9 cellular contexts compared by ENCODE assay signal in genomic region chr20:44683263-44684046, GRCh38. TPM values are rescaled to one million over a fixed set of nuclear protein-coding genes. Genes with fewer than 3 reads are reported as not detected.
A peak's percentile ranks its signal among the peaks of the same experiment; 100 is the strongest.
DNase-seq lines count a peak whose midpoint lies in the region; ATAC-seq, FAIRE-seq and TF ChIP-seq lines count a peak whose summit lies in the region.
"Had no signal": no experiment of that assay in that cellular context is flagged by ENCODE, and none has a peak within 500 bp of the region (broad histone marks: within the 10 kb centered on the region; RNA-seq: fewer than 3 reads in every experiment).

No MANE protein-coding gene starts in this region.

- TF ChIP-seq EP300 in K562 (IDR thresholded peaks at IDR 0.05; ENCODE audit: low read length) = no peak
- TF ChIP-seq EP300 in HepG2 (IDR thresholded peaks at IDR 0.05; ENCODE audit: low read depth in 2 of 2, low read length in 2 of 2) = no peak
- TF ChIP-seq EP300 in HepG2 (CRISPR knock-in tag; IDR thresholded peaks at IDR 0.05; ENCODE audit: borderline replicate concordance) = no peak

- CTCF ChIA-PET in K562 (lab: Yijun Ruan, JAX; ENCODE audit: low intra/inter-chr PET ratio) (interaction anchor here (0.9 to 5.8 kb wide), 3 partner anchors 45 to 184 kb away, joined by 7 to 58 read pairs (median 9); no protein-coding TSS in a partner anchor), HepG2 (lab: Yijun Ruan, JAX; ENCODE audit: low intra/inter-chr PET ratio, low total read pairs) (interaction anchor here (4.9 to 6.7 kb wide), 2 partner anchors 51 to 183 kb away, joined by 44 to 170 read pairs; no protein-coding TSS in a partner anchor)

- H3K9me1 ChIP-seq in K562 (ENCODE audit: control insufficient read depth, insufficient read depth, low read length) = no peaks in the 10 kb centered on the region

- TF ChIP-seq POLR2A in K562 (conservative IDR thresholded peaks at IDR 0.05) = no peak
- TF ChIP-seq POLR2A in HepG2 (IDR thresholded peaks at IDR 0.05; ENCODE audit: insufficient read depth in 1 of 2, low read depth in 2 of 2, low read length in 2 of 2) = no peak

- peaks cover 5% of the 10 kb centered on the region in 2 experiments; a peak in 3 of 5 replicates for H3K4me1 ChIP-seq in K562 (replicated peaks in 1 of 2; ENCODE audit: control insufficient read depth in 2 of 2, insufficient read depth in 2 of 2, low read length in 2 of 2)
- H3K4me1 ChIP-seq in HepG2 (ENCODE audit: insufficient read depth, low read length) = peaks cover 15% of the 10 kb centered on the region

- POLR2A ChIA-PET in K562 (lab: Yijun Ruan, JAX) (interaction anchor here (0.5 to 1.4 kb wide), 4 partner anchors 18 to 165 kb away, joined by 3 to 6 read pairs (median 4); no protein-coding TSS in a partner anchor), HepG2 (lab: Yijun Ruan, JAX) (no interaction called here)

- peak; percentile 46 to 78 for TF ChIP-seq RAD21 in K562 (CRISPR knock-in tag; conservative IDR thresholded peaks at IDR 0.05 in 1 of 2, IDR thresholded peaks at IDR 0.05 in 1 of 2)
- TF ChIP-seq RAD21 in HepG2 (CRISPR knock-in tag; IDR thresholded peaks at IDR 0.05) = peak; percentile 52; the same call in 1 of the 2 replicates

- intact Hi-C loops in K562 (cut with micrococcal nuclease) = loop anchor here (2.0 to 5.0 kb wide), 2 partner anchors 73 to 296 kb away; no protein-coding TSS in a partner anchor
- intact Hi-C loops in HepG2 (cut with micrococcal nuclease; ENCODE audit: unreplicated experiment) = loop anchor here (10.0 kb wide), 1 partner anchor 469 kb away; the partner anchor contains the start of gene OSER1

- FAIRE-seq in K562 (lab: Jason Lieb, UNC) (peak; percentile 88), HepG2 (lab: Jason Lieb, UNC) (no peak)

- no peak overlapping the region for H2AFZ ChIP-seq in K562 (ENCODE audit: low read depth, low read length)
- no peak overlapping the region for H2AFZ ChIP-seq in HepG2 (ENCODE audit: low read length)

- WGBS in K562 (ENCODE audit: insufficient coverage, low coverage, missing lambda C conversion rate) = 3% methylated on average over 10 of the region's 10 CpGs
- WGBS in HepG2 (ENCODE audit: low lambda C conversion rate) = 17% methylated on average over 10 of the region's 10 CpGs

- H3K4me3 ChIP-seq in K562 (no peak overlapping the region), HepG2 (replicated peaks in 1 of 3; ENCODE audit: insufficient read depth in 1 of 3, low read depth in 2 of 3, low read length in 3 of 3) (no peak overlapping the region)

- H4K20me1 ChIP-seq in K562 (replicated peaks; ENCODE audit: control insufficient read depth, insufficient read depth, low read length) (no peaks in the 10 kb centered on the region; the same call in 1 of the 2 replicates), HepG2 (ENCODE audit: insufficient read depth, low read length) (no peaks in the 10 kb centered on the region)

- ATAC-seq in K562 (peak; percentile 93), HepG2 (peak; percentile 80), HG03378 (IDR thresholded peaks at IDR 0.05; ENCODE audit: unreplicated experiment) (no peak)

- TF ChIP-seq CTCF in K562 (IDR thresholded peaks at IDR 0.05 in 2 of 3, conservative IDR thresholded peaks at IDR 0.05 in 1 of 3; ENCODE audit: insufficient read depth in 2 of 3, low read depth in 1 of 3, low read length in 3 of 3) (peak; percentile 75 to 77 (median 76)), HepG2 (CRISPR knock-in tag; IDR thresholded peaks at IDR 0.05) (peak; percentile 85)

- DNase-seq in activated gamma-delta T cell treated with Interleukin-2 at 50 U/mL for 16 hours (peak; percentile 57), activated gamma-delta T cell (lab: John Stamatoyannopoulos, UW) (no peak), NAMALWA (ENCODE audit: low spot score) (peak; percentile 84), T-helper 1 cell (peak in 3 of 5 donors; percentile 20 to 51 (median 49)), K562 (ENCODE audit: extremely low read depth in 1 of 4, low spot score in 3 of 4) (peak; percentile 68 to 87 (median 80)), HepG2 (ENCODE audit: low spot score) (peak; percentile 63)
- DNase-seq in stimulated activated CD8-positive, alpha-beta memory T cell treated with anti-CD3 and anti-CD28 coated beads, Interleukin-4, amount 100 ng/mL, for 4 hours (ENCODE audit: low read depth in 2 of 2, low spot score in 1 of 2) = peak; percentile 13 to 17

- no peaks in the 10 kb centered on the region; the same call in 1 of the 2 replicates for H3K9me3 ChIP-seq in K562 (replicated peaks; ENCODE audit: control insufficient read depth, insufficient read depth, low read depth, low read length)
- no peaks in the 10 kb centered on the region for H3K9me3 ChIP-seq in HepG2 (ENCODE audit: low read length)

- H3K9ac ChIP-seq in K562 (ENCODE audit: insufficient read depth in 1 of 2, low read depth in 2 of 2, low read length in 2 of 2) (no peak overlapping the region), HepG2 (ENCODE audit: insufficient read depth, low read depth, low read length) (no peak overlapping the region)

- H3K27ac ChIP-seq in K562 (ENCODE audit: extremely low read depth, low read depth, low read length) = no peak overlapping the region
- no peak overlapping the region for H3K27ac ChIP-seq in HepG2 (ENCODE audit: extremely low read length, insufficient read depth, low read length)

- H3K4me2 ChIP-seq in K562 (ENCODE audit: insufficient read depth, low read length) (no peak overlapping the region), HepG2 (ENCODE audit: low read depth, low read length) (no peak overlapping the region)

- H3K27me3 ChIP-seq in K562 (ENCODE audit: control insufficient read depth in 2 of 2, insufficient read depth in 2 of 2, low read length in 2 of 2) (peaks cover 13 to 14% of the 10 kb centered on the region in 2 experiments; a peak in 4 of 5 replicates), HepG2 (ENCODE audit: control insufficient read depth in 1 of 2, insufficient read depth in 2 of 2, low read length in 2 of 2) (peaks cover 0 to 3% of the 10 kb centered on the region in 2 experiments; a peak in 2 of 5 replicates)

- H3K79me2 ChIP-seq in K562 (ENCODE audit: control insufficient read depth, insufficient read depth, low read length) (no peaks in the 10 kb centered on the region), HepG2 (ENCODE audit: insufficient read depth, low read length) (no peaks in the 10 kb centered on the region)

- H3K36me3 ChIP-seq in K562 (ENCODE audit: control insufficient read depth, insufficient read depth, low read length) (no peaks in the 10 kb centered on the region), HepG2 (replicated peaks in 1 of 2; ENCODE audit: control insufficient read depth in 1 of 2, insufficient read depth in 2 of 2, low read length in 2 of 2) (no peaks in the 10 kb centered on the region)

- in situ Hi-C loops in K562 (cut with MboI) (no loop called here), HepG2 (cut with HindIII; ENCODE audit: extremely low pct_ligation_motif_present, low pct_unique_long_range_greater_than_20kb) (no loop called here)

- BruUV-seq in K562 (replicated peaks; lab: Mats Ljungman, UMichigan) = no TSS peak
- BruUV-seq in HepG2 (replicated peaks; lab: Mats Ljungman, UMichigan) = no TSS peak

RNA-seq across cellular contexts. Expression of gene CCN5, which starts 31.7 kb away (rescaled TPM):
- not detected in 2 replicates for total RNA-seq in K562 (2011; cell fraction: chromatin; rRNA removed; ENCODE audit: low replicate concordance)
- not detected in 2 replicates for total RNA-seq in K562 (2011; cell fraction: nucleolus; rRNA removed)
- total RNA-seq in K562 (2011; cell fraction: nucleoplasm; rRNA removed) = not detected in 2 replicates
- total RNA-seq in K562 (2014; rRNA removed) (not detected in 2 replicates), K562 (2014; rRNA removed; fragmentation: Illumina TruSeq; extraction: Trizol) (not detected in 2 replicates), K562 (2015; rRNA removed; fragmentation: Illumina TruSeq; extraction: Trizol) (not detected in 2 replicates), K562 (2021) (not detected in 2 replicates), HepG2 (2016; rRNA removed; fragmentation: Illumina TruSeq; extraction: Trizol) (not detected in 2 replicates)
- polyA plus RNA-seq in K562 (2011; rRNA removed) (not detected in 2 replicates), K562 (2014; fragmentation: Illumina TruSeq; extraction: Trizol) (not detected in 2 replicates), K562 (2014; fragmentation: Nextera tagmentation; extraction: Ambion mirVana) (not detected), K562 (2014; rRNA removed) (not detected in 2 replicates), HepG2 (2011; rRNA removed) (0.12 and 0.17 TPM in 2 replicates)
- polyA plus RNA-seq in K562 (2011; cell fraction: cytosol; rRNA removed) = not detected in 2 replicates
- polyA plus RNA-seq in K562 (2011; cell fraction: nucleus; rRNA removed) = not detected in 2 replicates
- 0.07 TPM in 1 of 2 replicates, not detected in the other for polyA plus RNA-seq in K562 (2012)
- polyA minus RNA-seq in K562 (2011; rRNA and poly(A)+ RNA removed) = not detected in 2 replicates
- 2.9 and 3.7 TPM in 2 replicates for polyA minus RNA-seq in K562 (2011; cell fraction: cytosol; rRNA and poly(A)+ RNA removed)
- 0.56 and 0.81 TPM in 2 replicates for polyA minus RNA-seq in K562 (2011; cell fraction: nucleus; rRNA and poly(A)+ RNA removed)
- total RNA-seq in HepG2 (2016; cell fraction: cytosol; rRNA removed; fragmentation: Illumina TruSeq; extraction: Trizol; ENCODE audit: low read depth) = not detected in 2 replicates
- not detected in 2 replicates for total RNA-seq in HepG2 (2016; cell fraction: insoluble cytoplasmic fraction; rRNA removed; fragmentation: Illumina TruSeq; extraction: Trizol)
- total RNA-seq in HepG2 (2016; cell fraction: membrane; rRNA removed; fragmentation: Illumina TruSeq; extraction: Trizol) = not detected in 2 replicates
- total RNA-seq in HepG2 (2016; cell fraction: nucleus; rRNA removed; fragmentation: Illumina TruSeq; extraction: Trizol) = not detected in 2 replicates
- polyA plus RNA-seq in HepG2 (2011; cell fraction: cytosol; rRNA removed) = 0.12 and 0.31 TPM in 2 replicates
- polyA plus RNA-seq in HepG2 (2011; cell fraction: nucleus; rRNA removed) = 0.12 and 0.23 TPM in 2 replicates
- polyA plus RNA-seq in HepG2 (2012) = not detected in 2 replicates
- polyA plus RNA-seq in HepG2 (2016; cell fraction: cytosol; fragmentation: Illumina TruSeq; extraction: Trizol; ENCODE audit: low read depth) = not detected in 2 replicates
- not detected in 2 replicates for polyA plus RNA-seq in HepG2 (2016; cell fraction: insoluble cytoplasmic fraction; fragmentation: Illumina TruSeq; extraction: Trizol; ENCODE audit: low read depth)
- polyA plus RNA-seq in HepG2 (2016; cell fraction: membrane; fragmentation: Illumina TruSeq; extraction: Trizol; ENCODE audit: low read depth) = not detected in 2 replicates
- polyA plus RNA-seq in HepG2 (2016; cell fraction: nucleus; fragmentation: Illumina TruSeq; extraction: Trizol; ENCODE audit: insufficient read depth, low read depth) = not detected in 2 replicates
- 0.08 and 46.2 TPM in 2 replicates for polyA minus RNA-seq in HepG2 (2011; rRNA and poly(A)+ RNA removed; ENCODE audit: low replicate concordance)
- polyA minus RNA-seq in HepG2 (2011; cell fraction: cytosol; rRNA and poly(A)+ RNA removed) = 1.5 and 3.3 TPM in 2 replicates
- polyA minus RNA-seq in HepG2 (2011; cell fraction: nucleus; rRNA and poly(A)+ RNA removed) = 1.1 and 1.7 TPM in 2 replicates
- total RNA-seq: Daoy had no signal

RNA-seq across cellular contexts. Expression of gene ADA, which starts 32.0 kb away (rescaled TPM):
- total RNA-seq in K562 (2011; cell fraction: chromatin; rRNA removed; ENCODE audit: low replicate concordance) = 5.1 and 18.6 TPM in 2 replicates
- 7.1 and 11.2 TPM in 2 replicates for total RNA-seq in K562 (2011; cell fraction: nucleolus; rRNA removed)
- 5.2 and 11.3 TPM in 2 replicates for total RNA-seq in K562 (2011; cell fraction: nucleoplasm; rRNA removed)
- total RNA-seq in K562 (2014; rRNA removed) (4.0 and 8.2 TPM in 2 replicates), K562 (2014; rRNA removed; fragmentation: Illumina TruSeq; extraction: Trizol) (3.4 and 4.4 TPM in 2 replicates), K562 (2015; rRNA removed; fragmentation: Illumina TruSeq; extraction: Trizol) (4.6 and 5.3 TPM in 2 replicates), K562 (2021) (7.0 and 7.3 TPM in 2 replicates), HepG2 (2016; rRNA removed; fragmentation: Illumina TruSeq; extraction: Trizol) (2.5 and 2.7 TPM in 2 replicates)
- polyA plus RNA-seq in K562 (2011; rRNA removed) (26.1 and 26.8 TPM in 2 replicates), K562 (2014; fragmentation: Illumina TruSeq; extraction: Trizol) (6.8 and 7.2 TPM in 2 replicates), K562 (2014; fragmentation: Nextera tagmentation; extraction: Ambion mirVana) (1 to 10 TPM; 2.4 to 3.6 TPM), K562 (2014; rRNA removed) (8.9 and 10.9 TPM in 2 replicates), HepG2 (2011; rRNA removed) (9.8 and 11.3 TPM in 2 replicates)
- polyA plus RNA-seq in K562 (2011; cell fraction: cytosol; rRNA removed) = 30.9 and 33.5 TPM in 2 replicates
- 42.7 and 47.8 TPM in 2 replicates for polyA plus RNA-seq in K562 (2011; cell fraction: nucleus; rRNA removed)
- polyA plus RNA-seq in K562 (2012) = 5.7 and 7.4 TPM in 2 replicates
- 11.8 and 15.5 TPM in 2 replicates for polyA minus RNA-seq in K562 (2011; rRNA and poly(A)+ RNA removed)
- polyA minus RNA-seq in K562 (2011; cell fraction: cytosol; rRNA and poly(A)+ RNA removed) = 8.0 and 11.6 TPM in 2 replicates
- polyA minus RNA-seq in K562 (2011; cell fraction: nucleus; rRNA and poly(A)+ RNA removed) = 6.2 and 6.8 TPM in 2 replicates
- 1.3 and 2.8 TPM in 2 replicates for total RNA-seq in HepG2 (2016; cell fraction: cytosol; rRNA removed; fragmentation: Illumina TruSeq; extraction: Trizol; ENCODE audit: low read depth)
- 2.0 and 2.9 TPM in 2 replicates for total RNA-seq in HepG2 (2016; cell fraction: insoluble cytoplasmic fraction; rRNA removed; fragmentation: Illumina TruSeq; extraction: Trizol)
- total RNA-seq in HepG2 (2016; cell fraction: membrane; rRNA removed; fragmentation: Illumina TruSeq; extraction: Trizol) = 1.9 and 2.5 TPM in 2 replicates
- 1.4 and 1.6 TPM in 2 replicates for total RNA-seq in HepG2 (2016; cell fraction: nucleus; rRNA removed; fragmentation: Illumina TruSeq; extraction: Trizol)
- polyA plus RNA-seq in HepG2 (2011; cell fraction: cytosol; rRNA removed) = 9.6 and 12.4 TPM in 2 replicates
- 13.3 and 16.8 TPM in 2 replicates for polyA plus RNA-seq in HepG2 (2011; cell fraction: nucleus; rRNA removed)
- polyA plus RNA-seq in HepG2 (2012) = 5.1 and 6.0 TPM in 2 replicates
- 2.7 and 3.0 TPM in 2 replicates for polyA plus RNA-seq in HepG2 (2016; cell fraction: cytosol; fragmentation: Illumina TruSeq; extraction: Trizol; ENCODE audit: low read depth)
- polyA plus RNA-seq in HepG2 (2016; cell fraction: insoluble cytoplasmic fraction; fragmentation: Illumina TruSeq; extraction: Trizol; ENCODE audit: low read depth) = 4.0 and 4.3 TPM in 2 replicates
- polyA plus RNA-seq in HepG2 (2016; cell fraction: membrane; fragmentation: Illumina TruSeq; extraction: Trizol; ENCODE audit: low read depth) = 3.2 TPM in 2 replicates
- polyA plus RNA-seq in HepG2 (2016; cell fraction: nucleus; fragmentation: Illumina TruSeq; extraction: Trizol; ENCODE audit: insufficient read depth, low read depth) = 4.3 and 4.8 TPM in 2 replicates
- 7.0 and 23.8 TPM in 2 replicates for polyA minus RNA-seq in HepG2 (2011; rRNA and poly(A)+ RNA removed; ENCODE audit: low replicate concordance)
- 2.5 and 2.9 TPM in 2 replicates for polyA minus RNA-seq in HepG2 (2011; cell fraction: cytosol; rRNA and poly(A)+ RNA removed)
- polyA minus RNA-seq in HepG2 (2011; cell fraction: nucleus; rRNA and poly(A)+ RNA removed) = 2.5 and 2.8 TPM in 2 replicates
